ENCODE assay signal across 15 cellular contexts in genomic region chr3:85725809-85726208, GRCh38.
A peak's percentile ranks its signal among the peaks of the same experiment; 100 is the strongest.
DNase-seq lines count a peak whose midpoint lies in the region; ATAC-seq, FAIRE-seq and TF ChIP-seq lines count a peak whose summit lies in the region.
"Had no signal": no experiment of that assay in that cellular context is flagged by ENCODE, and none has a peak within 500 bp of the region (broad histone marks: within the 10 kb centered on the region; RNA-seq: fewer than 3 reads in every experiment).

No MANE protein-coding gene starts in this region.

- no peak overlapping the region for H3K27ac ChIP-seq in HepG2 (ENCODE audit: extremely low read length, insufficient read depth, low read length)
- H3K27ac ChIP-seq in right lobe of liver: no peak overlapping the region
- no peak overlapping the region for H3K27ac ChIP-seq in astrocyte (ENCODE audit: low read depth, low read length)
- H3K27ac ChIP-seq in foreskin keratinocyte: no peak overlapping the region
- H3K27ac ChIP-seq: BLaER1 treated with 17β-estradiol and CSF1 and Interleukin-3, amounts not matched to agents 10 nM and 100 nM; GM23248 had no signal

- no peaks in the 10 kb centered on the region for H3K36me3 Mint-ChIP-seq in astrocyte (ENCODE audit: low read depth, unreplicated experiment)
- H3K36me3 Mint-ChIP-seq in stimulated activated memory B cell treated with anti-CD40 and anti-IgM and Interleukin-4, amounts not matched to agents 10 μg/mL and 1 μg/mL and 100 μg/mL, for 72 hours: no peaks in the 10 kb centered on the region
- H3K36me3 Mint-ChIP-seq: CD8-positive, alpha-beta T cell had no signal

- TF ChIP-seq RAD21 in HepG2 (CRISPR knock-in tag; IDR thresholded peaks at IDR 0.05): no peak

- H3K4me3 Mint-ChIP-seq in astrocyte (ENCODE audit: unreplicated experiment): no peak overlapping the region
- H3K4me3 Mint-ChIP-seq in stimulated activated memory B cell treated with anti-CD40 and anti-IgM and Interleukin-4, amounts not matched to agents 10 μg/mL and 1 μg/mL and 100 μg/mL, for 72 hours: no peak overlapping the region
- H3K4me3 Mint-ChIP-seq: B cell; CD8-positive, alpha-beta T cell had no signal

- peak overlapping the region; percentile 85 for H3K27ac Mint-ChIP-seq in astrocyte (ENCODE audit: unreplicated experiment)
- no peak overlapping the region for H3K27ac Mint-ChIP-seq in stimulated activated memory B cell treated with anti-CD40 and anti-IgM and Interleukin-4, amounts not matched to agents 10 μg/mL and 1 μg/mL and 100 μg/mL, for 72 hours
- H3K27ac Mint-ChIP-seq: B cell; CD8-positive, alpha-beta T cell had no signal

- H4K20me1 ChIP-seq in HepG2 (ENCODE audit: insufficient read depth, low read length) (no peaks in the 10 kb centered on the region), astrocyte (ENCODE audit: insufficient read depth, low read length) (no peaks in the 10 kb centered on the region)
- H4K20me1 ChIP-seq: BLaER1 treated with 17β-estradiol and CSF1 and Interleukin-3, amounts not matched to agents 10 nM and 100 nM had no signal

- TF ChIP-seq CTCF in HepG2 (CRISPR knock-in tag; IDR thresholded peaks at IDR 0.05) (no peak), right lobe of liver (IDR thresholded peaks at IDR 0.05) (no peak), astrocyte (IDR thresholded peaks at IDR 0.05; ENCODE audit: insufficient read depth, low read depth, low read length) (no peak), foreskin keratinocyte (conservative IDR thresholded peaks at IDR 0.05) (no peak)

- no TSS peak for BruUV-seq in HepG2 (replicated peaks; lab: Mats Ljungman, UMichigan)

- CTCF ChIA-PET in HepG2 (lab: Yijun Ruan, JAX; ENCODE audit: low intra/inter-chr PET ratio, low total read pairs): no interaction called here

- H3K4me1 ChIP-seq in HepG2 (ENCODE audit: insufficient read depth, low read length) (peaks cover 16% of the 10 kb centered on the region), right lobe of liver (no peaks in the 10 kb centered on the region), astrocyte (ENCODE audit: insufficient read depth, low read length) (no peaks in the 10 kb centered on the region), foreskin keratinocyte (peaks cover 19% of the 10 kb centered on the region)
- H3K4me1 ChIP-seq: BLaER1 treated with 17β-estradiol and CSF1 and Interleukin-3, amounts not matched to agents 10 nM and 100 nM; HAP-1 had no signal

- H3K9ac ChIP-seq in HepG2 (ENCODE audit: insufficient read depth, low read depth, low read length): no peak overlapping the region
- H3K9ac ChIP-seq in astrocyte (ENCODE audit: low read length): no peak overlapping the region
- H3K9ac ChIP-seq: BLaER1 treated with 17β-estradiol and CSF1 and Interleukin-3, amounts not matched to agents 10 nM and 100 nM; GM23248 had no signal

- POLR2A ChIA-PET in HepG2 (lab: Yijun Ruan, JAX): no interaction called here

- H3K4me3 ChIP-seq in HepG2 (replicated peaks in 1 of 3; ENCODE audit: insufficient read depth in 1 of 3, low read depth in 2 of 3, low read length in 3 of 3) (no peak overlapping the region), right lobe of liver (no peak overlapping the region), astrocyte (ENCODE audit: insufficient read depth, low read depth, low read length) (no peak overlapping the region)
- H3K4me3 ChIP-seq: BLaER1 treated with 17β-estradiol and CSF1 and Interleukin-3, amounts not matched to agents 10 nM and 100 nM; GM23248; HAP-1 had no signal

- TF ChIP-seq POLR2A in HepG2 (IDR thresholded peaks at IDR 0.05; ENCODE audit: insufficient read depth in 1 of 2, low read depth in 2 of 2, low read length in 2 of 2) (no peak), right lobe of liver (IDR thresholded peaks at IDR 0.05) (no peak), erythroblast (IDR thresholded peaks at IDR 0.05; ENCODE audit: low read length) (no peak)

- ATAC-seq in HepG2 (no peak), right lobe of liver (no peak), foreskin keratinocyte (peak; percentile 24)
- no peak for ATAC-seq in stimulated activated memory B cell treated with anti-CD40 and anti-IgM and Interleukin-4, amounts not matched to agents 10 μg/mL and 1 μg/mL and 100 μg/mL, for 72 hours
- ATAC-seq: CD8-positive, alpha-beta T cell had no signal

- H2AFZ ChIP-seq in HepG2 (ENCODE audit: low read length): no peak overlapping the region
- H2AFZ ChIP-seq in astrocyte (ENCODE audit: low read depth, low read length): no peak overlapping the region
- H2AFZ ChIP-seq: GM23248 had no signal

- H3K4me2 ChIP-seq in HepG2 (ENCODE audit: low read depth, low read length): no peak overlapping the region
- H3K4me2 ChIP-seq in astrocyte (ENCODE audit: low read length): no peak overlapping the region
- H3K4me2 ChIP-seq: BLaER1 treated with 17β-estradiol and CSF1 and Interleukin-3, amounts not matched to agents 10 nM and 100 nM had no signal

- H3K9me3 ChIP-seq in HepG2 (ENCODE audit: low read length) (peaks cover 12% of the 10 kb centered on the region), right lobe of liver (no peaks in the 10 kb centered on the region), astrocyte (ENCODE audit: insufficient read depth, low read depth, low read length) (no peaks in the 10 kb centered on the region)

- FAIRE-seq in HepG2 (lab: Jason Lieb, UNC) (no peak), astrocyte (lab: Jason Lieb, UNC) (no peak)

- H3K36me3 ChIP-seq in HepG2 (replicated peaks in 1 of 2; ENCODE audit: control insufficient read depth in 1 of 2, insufficient read depth in 2 of 2, low read length in 2 of 2) (no peaks in the 10 kb centered on the region), right lobe of liver (no peaks in the 10 kb centered on the region), astrocyte (ENCODE audit: insufficient read depth, low read length) (no peaks in the 10 kb centered on the region)
- H3K36me3 ChIP-seq: BLaER1 treated with 17β-estradiol and CSF1 and Interleukin-3, amounts not matched to agents 10 nM and 100 nM; HAP-1 had no signal

- H3K27me3 ChIP-seq in HepG2 (ENCODE audit: control insufficient read depth in 1 of 2, insufficient read depth in 2 of 2, low read length in 2 of 2): no peaks in the 10 kb centered on the region
- no peaks in the 10 kb centered on the region for H3K27me3 ChIP-seq in right lobe of liver
- H3K27me3 ChIP-seq in astrocyte (ENCODE audit: insufficient read depth, low read length): no peaks in the 10 kb centered on the region
- H3K27me3 ChIP-seq in foreskin keratinocyte: no peaks in the 10 kb centered on the region
- H3K27me3 ChIP-seq: BLaER1 treated with 17β-estradiol and CSF1 and Interleukin-3, amounts not matched to agents 10 nM and 100 nM had no signal

- in situ Hi-C loops in HepG2 (cut with HindIII; ENCODE audit: extremely low pct_ligation_motif_present, low pct_unique_long_range_greater_than_20kb): no loop called here

- DNase-seq in HepG2 (ENCODE audit: low spot score): peak; percentile 7
- DNase-seq in right lobe of liver: no peak
- no peak for DNase-seq in astrocyte (ENCODE audit: low read depth)
- peak in 1 of 2 donors; percentile 22 for DNase-seq in foreskin keratinocyte
- DNase-seq in erythroblast (lab: John Stamatoyannopoulos, UW): no peak
- no peak for DNase-seq in NCI-H2196 treated with DMSO at 0.1 percent for 48 hours (lab: John Stamatoyannopoulos, UW; ENCODE audit: unreplicated experiment)
- DNase-seq: 8988T; CD8-positive, alpha-beta T cell; DMS79 treated with DMSO at 0.1 percent for 48 hours; GF-D8; GM23248 had no signal

- H3K9me3 Mint-ChIP-seq in astrocyte (ENCODE audit: unreplicated experiment): no peaks in the 10 kb centered on the region
- H3K9me3 Mint-ChIP-seq in stimulated activated memory B cell treated with anti-CD40 and anti-IgM and Interleukin-4, amounts not matched to agents 10 μg/mL and 1 μg/mL and 100 μg/mL, for 72 hours: no peaks in the 10 kb centered on the region

- intact Hi-C loops in HepG2 (cut with micrococcal nuclease; ENCODE audit: unreplicated experiment): no loop called here
- intact Hi-C loops in right lobe of liver (cut with DNase I): no loop called here

- no peaks in the 10 kb centered on the region for H3K27me3 Mint-ChIP-seq in astrocyte (ENCODE audit: low read depth, unreplicated experiment)
- H3K27me3 Mint-ChIP-seq in stimulated activated memory B cell treated with anti-CD40 and anti-IgM and Interleukin-4, amounts not matched to agents 10 μg/mL and 1 μg/mL and 100 μg/mL, for 72 hours: no peaks in the 10 kb centered on the region
- H3K27me3 Mint-ChIP-seq: B cell had no signal

- H3K4me1 Mint-ChIP-seq in astrocyte (ENCODE audit: low read depth, unreplicated experiment): peaks cover 10% of the 10 kb centered on the region
- no peaks in the 10 kb centered on the region for H3K4me1 Mint-ChIP-seq in stimulated activated memory B cell treated with anti-CD40 and anti-IgM and Interleukin-4, amounts not matched to agents 10 μg/mL and 1 μg/mL and 100 μg/mL, for 72 hours
- H3K4me1 Mint-ChIP-seq: B cell had no signal

- H3K79me2 ChIP-seq in HepG2 (ENCODE audit: insufficient read depth, low read length) (no peaks in the 10 kb centered on the region), astrocyte (ENCODE audit: insufficient read depth, low read length) (no peaks in the 10 kb centered on the region)

- TF ChIP-seq EP300 in HepG2 (IDR thresholded peaks at IDR 0.05; ENCODE audit: low read depth in 2 of 2, low read length in 2 of 2) (no peak), HepG2 (CRISPR knock-in tag; IDR thresholded peaks at IDR 0.05; ENCODE audit: borderline replicate concordance) (no peak)

TF ChIP-seq in HepG2, 621 proteins besides CTCF, POLR2A, EP300 and RAD21 (continues in another document):
- no peak for TF ChIP-seq HIVEP1 (CRISPR knock-in tag; IDR thresholded peaks at IDR 0.05)
- no peak for TF ChIP-seq GRHL1 (CRISPR knock-in tag; conservative IDR thresholded peaks at IDR 0.05)
- no peak for TF ChIP-seq MEF2D (CRISPR knock-in tag; IDR thresholded peaks at IDR 0.05)
- TF ChIP-seq GTF2F1 (IDR thresholded peaks at IDR 0.05; ENCODE audit: low read length): no peak
- TF ChIP-seq BRD4 (CRISPR knock-in tag; IDR thresholded peaks at IDR 0.05): no peak
- TF ChIP-seq ZNF496 (CRISPR knock-in tag; IDR thresholded peaks at IDR 0.05; ENCODE audit: insufficient replicate concordance): no peak
